In genomic region chr17:75430159-75430748, GRCh38 we compare ENCODE assay signal across 1 cellular context.
TF ChIP-seq lines count a peak whose summit lies in the region.

No MANE protein-coding gene starts in this region.

TF ChIP-seq in HepG2, 621 proteins besides CTCF, POLR2A, EP300 and RAD21 (continued from another document and continues in another):
- TF ChIP-seq TIGD3 (CRISPR knock-in tag; IDR thresholded peaks at IDR 0.05; ENCODE audit: borderline replicate concordance) (no peak), IRX3 (CRISPR knock-in tag; IDR thresholded peaks at IDR 0.05; ENCODE audit: borderline replicate concordance, low read depth) (0 out of 2 replicates have a peak, but pooled peaks have one; percentile 43), SMAD3 (CRISPR knock-in tag; IDR thresholded peaks at IDR 0.05) (no peak), EHMT2 (IDR thresholded peaks at IDR 0.05; ENCODE audit: borderline replicate concordance, low read depth, low read length) (no peak), ZNF468 (CRISPR knock-in tag; IDR thresholded peaks at IDR 0.05) (no peak), SRSF9 (IDR thresholded peaks at IDR 0.05; ENCODE audit: borderline replicate concordance, insufficient read depth, low read depth, low read length, poor library complexity, severe bottlenecking) (no peak), ZNF10 (CRISPR knock-in tag; IDR thresholded peaks at IDR 0.05; ENCODE audit: borderline replicate concordance, low read depth) (no peak), ZNF564 (CRISPR knock-in tag; IDR thresholded peaks at IDR 0.05) (0 out of 2 replicates have a peak, but pooled peaks have one; percentile 28), ZNF607 (CRISPR knock-in tag; IDR thresholded peaks at IDR 0.05; ENCODE audit: borderline replicate concordance) (no peak; the same call in 1 of the 2 replicates), SP5 (CRISPR knock-in tag; IDR thresholded peaks at IDR 0.05; ENCODE audit: borderline replicate concordance, low read depth) (peak; percentile 78), HINFP (CRISPR knock-in tag; IDR thresholded peaks at IDR 0.05; ENCODE audit: low read depth) (no peak), ZBTB1 (CRISPR knock-in tag; IDR thresholded peaks at IDR 0.05; ENCODE audit: borderline replicate concordance) (no peak), MATR3 (CRISPR knock-in tag; IDR thresholded peaks at IDR 0.05) (no peak), ATM (IDR thresholded peaks at IDR 0.05; ENCODE audit: borderline replicate concordance) (no peak), MIER2 (CRISPR knock-in tag; IDR thresholded peaks at IDR 0.05) (peak; percentile 64), ZNF331 (CRISPR knock-in tag; IDR thresholded peaks at IDR 0.05) (peak; percentile 43; the same call in 1 of the 2 replicates), DPF2 (CRISPR knock-in tag; IDR thresholded peaks at IDR 0.05; ENCODE audit: borderline replicate concordance, low read depth) (peak; percentile 77; the same call in 1 of the 2 replicates), ZNF792 (CRISPR knock-in tag; IDR thresholded peaks at IDR 0.05) (peak; percentile 65; the same call in 1 of the 2 replicates), BCL3 (CRISPR knock-in tag; IDR thresholded peaks at IDR 0.05) (peak; percentile 43; the same call in 1 of the 2 replicates), ZNF362 (CRISPR knock-in tag; IDR thresholded peaks at IDR 0.05; ENCODE audit: borderline replicate concordance) (no peak; the same call in 1 of the 2 replicates), CEBPG (CRISPR knock-in tag; IDR thresholded peaks at IDR 0.05) (peak; percentile 29; the same call in 1 of the 2 replicates), ELF1 (CRISPR knock-in tag; IDR thresholded peaks at IDR 0.05) (0 out of 2 replicates have a peak, but pooled peaks have one; percentile 34), TMF1 (CRISPR knock-in tag; IDR thresholded peaks at IDR 0.05; ENCODE audit: low read depth) (no peak), ZNF576 (CRISPR knock-in tag; IDR thresholded peaks at IDR 0.05) (no peak), CREM (IDR thresholded peaks at IDR 0.05) (0 out of 2 replicates have a peak, but pooled peaks have one; percentile 40), CREM (CRISPR knock-in tag; IDR thresholded peaks at IDR 0.05) (no peak), ZNF709 (CRISPR knock-in tag; IDR thresholded peaks at IDR 0.05) (0 out of 2 replicates have a peak, but pooled peaks have one; percentile 1), ZNF674 (CRISPR knock-in tag; IDR thresholded peaks at IDR 0.05; ENCODE audit: low read depth) (no peak), FOXP1 (IDR thresholded peaks at IDR 0.05) (no peak), FOXP1 (CRISPR knock-in tag; IDR thresholded peaks at IDR 0.05) (no peak), ZBTB33 (CRISPR knock-in tag; IDR thresholded peaks at IDR 0.05) (peak; percentile 51), PAWR (CRISPR knock-in tag; IDR thresholded peaks at IDR 0.05; ENCODE audit: borderline replicate concordance) (no peak), BRD4 (CRISPR knock-in tag; IDR thresholded peaks at IDR 0.05) (0 out of 2 replicates have a peak, but pooled peaks have one; percentile 59), HOXA7 (CRISPR knock-in tag; IDR thresholded peaks at IDR 0.05) (no peak), DDIT3 (CRISPR knock-in tag; IDR thresholded peaks at IDR 0.05) (no peak), ZNF788 (CRISPR knock-in tag; IDR thresholded peaks at IDR 0.05; ENCODE audit: borderline replicate concordance) (peak; percentile 68; the same call in 1 of the 2 replicates), HDAC1 (CRISPR knock-in tag; IDR thresholded peaks at IDR 0.05) (peak; percentile 73), TCF12 (IDR thresholded peaks at IDR 0.05) (no peak), TCF12 (CRISPR knock-in tag; IDR thresholded peaks at IDR 0.05) (no peak), AKNA (CRISPR knock-in tag; IDR thresholded peaks at IDR 0.05; ENCODE audit: borderline replicate concordance) (no peak), CAMTA2 (CRISPR knock-in tag; IDR thresholded peaks at IDR 0.05; ENCODE audit: borderline replicate concordance) (no peak), RBM22 (optimal IDR thresholded peaks at IDR 0.05; ENCODE audit: low read length) (no peak), GATAD2A (CRISPR knock-in tag; IDR thresholded peaks at IDR 0.05) (peak; percentile 65), NR3C1 (CRISPR knock-in tag; IDR thresholded peaks at IDR 0.05) (no peak), FOSL1 (CRISPR knock-in tag; IDR thresholded peaks at IDR 0.05; ENCODE audit: borderline replicate concordance) (no peak), MNT (IDR thresholded peaks at IDR 0.05) (no peak), PAXIP1 (CRISPR knock-in tag; conservative IDR thresholded peaks at IDR 0.05) (peak; percentile 82), SSRP1 (CRISPR knock-in tag; IDR thresholded peaks at IDR 0.05) (no peak)
